Comparison of ENCODE assay signal across 1 cellular context in genomic region chr5:146203011-146203871, GRCh38.
TF ChIP-seq lines count a peak whose summit lies in the region.

RBM27 (plus strand) TSS chr5:146203605; CDS start chr5:146203766, 161 bp downstream.

TF ChIP-seq in HepG2, 621 proteins besides CTCF, POLR2A, EP300 and RAD21 (continued from another document and continues in another):
- no peak for TF ChIP-seq ZNF589 (CRISPR knock-in tag; conservative IDR thresholded peaks at IDR 0.05)
- TF ChIP-seq KMT2A (CRISPR knock-in tag; IDR thresholded peaks at IDR 0.05): peak; percentile 78; the same call in 1 of the 2 replicates
- TF ChIP-seq ARNT (IDR thresholded peaks at IDR 0.05): no peak
- peak; percentile 81 for TF ChIP-seq MAX (IDR thresholded peaks at IDR 0.05)
- peak; percentile 69; the same call in 1 of the 2 replicates for TF ChIP-seq ZNF350 (CRISPR knock-in tag; IDR thresholded peaks at IDR 0.05; ENCODE audit: borderline replicate concordance, low read depth)
- TF ChIP-seq HDAC6 (IDR thresholded peaks at IDR 0.05; ENCODE audit: low read depth, low read length): no peak
- 0 out of 2 replicates have a peak, but pooled peaks have one; percentile 21 for TF ChIP-seq TARDBP (CRISPR knock-in tag; IDR thresholded peaks at IDR 0.05)
- peak; percentile 57 for TF ChIP-seq HNRNPLL (IDR thresholded peaks at IDR 0.05; ENCODE audit: low read depth, low read length, poor library complexity, severe bottlenecking)
- TF ChIP-seq ZNF770 (CRISPR knock-in tag; IDR thresholded peaks at IDR 0.05): 0 out of 2 replicates have a peak, but pooled peaks have one; percentile 31
- TF ChIP-seq NR2C2 (CRISPR knock-in tag; IDR thresholded peaks at IDR 0.05; ENCODE audit: borderline replicate concordance): peak; percentile 58; the same call in 1 of the 2 replicates
- TF ChIP-seq ZIK1 (CRISPR knock-in tag; IDR thresholded peaks at IDR 0.05; ENCODE audit: borderline replicate concordance, low read depth): no peak
- 0 out of 2 replicates have a peak, but pooled peaks have one; percentile 35 for TF ChIP-seq ZNF878 (CRISPR knock-in tag; IDR thresholded peaks at IDR 0.05)
- peak; percentile 60 for TF ChIP-seq BCL6 (CRISPR knock-in tag; IDR thresholded peaks at IDR 0.05)
- 0 out of 2 replicates have a peak, but pooled peaks have one; percentile 23 for TF ChIP-seq IRX3 (CRISPR knock-in tag; IDR thresholded peaks at IDR 0.05; ENCODE audit: borderline replicate concordance, low read depth)
- TF ChIP-seq POLR2AphosphoS5 (IDR thresholded peaks at IDR 0.05; ENCODE audit: low read depth, low read length): peak; percentile 85
- TF ChIP-seq ZNF335 (CRISPR knock-in tag; IDR thresholded peaks at IDR 0.05): 0 out of 2 replicates have a peak, but pooled peaks have one; percentile 52
- peak; percentile 81; the same call in 1 of the 2 replicates for TF ChIP-seq GMEB1 (CRISPR knock-in tag; IDR thresholded peaks at IDR 0.05; ENCODE audit: borderline replicate concordance)
- TF ChIP-seq ZFP91 (CRISPR knock-in tag; IDR thresholded peaks at IDR 0.05; ENCODE audit: borderline replicate concordance): peak; percentile 100
- TF ChIP-seq FOXP4 (CRISPR knock-in tag; IDR thresholded peaks at IDR 0.05): 0 out of 2 replicates have a peak, but pooled peaks have one; percentile 20
- peak; percentile 25; the same call in 1 of the 2 replicates for TF ChIP-seq TFAP4 (IDR thresholded peaks at IDR 0.05; ENCODE audit: borderline replicate concordance, low read depth)
- TF ChIP-seq KDM2A (CRISPR knock-in tag; IDR thresholded peaks at IDR 0.05; ENCODE audit: borderline replicate concordance, low read depth): peak; percentile 86
- 0 out of 2 replicates have a peak, but pooled peaks have one; percentile 17 for TF ChIP-seq IRF2 (CRISPR knock-in tag; IDR thresholded peaks at IDR 0.05)
- no peak for TF ChIP-seq ZNF329 (CRISPR knock-in tag; IDR thresholded peaks at IDR 0.05; ENCODE audit: low read depth)
- peak; percentile 45 for TF ChIP-seq SMAD3 (CRISPR knock-in tag; IDR thresholded peaks at IDR 0.05)
- TF ChIP-seq ETS1 (CRISPR knock-in tag; IDR thresholded peaks at IDR 0.05): no peak
- TF ChIP-seq GATAD1 (CRISPR knock-in tag; IDR thresholded peaks at IDR 0.05): peak; percentile 73
- no peak for TF ChIP-seq ATF4 (CRISPR knock-in tag; IDR thresholded peaks at IDR 0.05)
- TF ChIP-seq PBX2 (CRISPR knock-in tag; IDR thresholded peaks at IDR 0.05): peak; percentile 99
- TF ChIP-seq SP1 (IDR thresholded peaks at IDR 0.05): no peak
- peak; percentile 57; the same call in 1 of the 2 replicates for TF ChIP-seq SP1 (CRISPR knock-in tag; IDR thresholded peaks at IDR 0.05)
- TF ChIP-seq SP5 (CRISPR knock-in tag; IDR thresholded peaks at IDR 0.05; ENCODE audit: borderline replicate concordance, low read depth): 0 out of 2 replicates have a peak, but pooled peaks have one; percentile 8
- TF ChIP-seq KLF12 (CRISPR knock-in tag; IDR thresholded peaks at IDR 0.05; ENCODE audit: borderline replicate concordance): 0 out of 2 replicates have a peak, but pooled peaks have one; percentile 51
- peak; percentile 17; the same call in 1 of the 2 replicates for TF ChIP-seq ZNF580 (CRISPR knock-in tag; IDR thresholded peaks at IDR 0.05; ENCODE audit: borderline replicate concordance, low read depth)
- no peak for TF ChIP-seq ZSCAN31 (CRISPR knock-in tag; IDR thresholded peaks at IDR 0.05; ENCODE audit: low read depth)
- TF ChIP-seq HNF4A (CRISPR knock-in tag; IDR thresholded peaks at IDR 0.05): peak; percentile 26; the same call in 1 of the 2 replicates
- peak; percentile 86 for TF ChIP-seq SAP130 (CRISPR knock-in tag; IDR thresholded peaks at IDR 0.05; ENCODE audit: low read depth)
- no peak for TF ChIP-seq ZNF629 (CRISPR knock-in tag; conservative IDR thresholded peaks at IDR 0.05)
- no peak for TF ChIP-seq SMC3 (IDR thresholded peaks at IDR 0.05; ENCODE audit: low read length)
- TF ChIP-seq GMEB2 (CRISPR knock-in tag; IDR thresholded peaks at IDR 0.05; ENCODE audit: low read depth): 0 out of 2 replicates have a peak, but pooled peaks have one; percentile 26
- no peak for TF ChIP-seq ZFP82 (CRISPR knock-in tag; IDR thresholded peaks at IDR 0.05; ENCODE audit: borderline replicate concordance)
- TF ChIP-seq ZNF883 (CRISPR knock-in tag; IDR thresholded peaks at IDR 0.05; ENCODE audit: not compliant biosample characterization): peak; percentile 55
- TF ChIP-seq ZBED4 (CRISPR knock-in tag; IDR thresholded peaks at IDR 0.05; ENCODE audit: borderline replicate concordance): peak; percentile 63; the same call in 1 of the 2 replicates
- TF ChIP-seq NCOA5 (CRISPR knock-in tag; IDR thresholded peaks at IDR 0.05): no peak
- TF ChIP-seq TAF1 (CRISPR knock-in tag; IDR thresholded peaks at IDR 0.05): peak; percentile 82
